ENCODE assay signal across 18 cellular contexts in the genomic region with DNA sequence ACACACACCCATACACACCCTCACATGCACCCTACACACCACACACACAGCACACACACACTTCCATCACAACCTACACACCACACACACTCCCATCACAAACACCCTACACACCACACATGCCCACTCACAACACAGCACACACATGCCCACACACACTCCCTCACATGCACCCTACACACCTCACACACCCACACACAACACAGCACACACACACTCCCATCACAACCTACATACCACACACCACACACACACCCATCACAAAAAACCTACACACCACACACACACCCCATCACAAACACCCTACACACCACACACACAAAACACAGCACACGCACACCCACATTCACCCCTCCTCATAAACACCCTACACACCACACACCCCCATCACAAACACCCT. TPM values are rescaled to one million over a fixed set of nuclear protein-coding genes. Genes with fewer than 3 reads are reported as not detected.
A peak's percentile ranks its signal among the peaks of the same experiment; 100 is the strongest.
DNase-seq lines count a peak whose midpoint lies in the region; ATAC-seq, FAIRE-seq and TF ChIP-seq lines count a peak whose summit lies in the region.
"Had no signal": no experiment of that assay in that cellular context is flagged by ENCODE, and none has a peak within 500 bp of the region (broad histone marks: within the 10 kb centered on the region; RNA-seq: fewer than 3 reads in every experiment).

No MANE protein-coding gene starts in this region.

- no peaks in the 10 kb centered on the region for H3K27me3 ChIP-seq in HepG2 (ENCODE audit: control insufficient read depth in 1 of 2, insufficient read depth in 2 of 2, low read length in 2 of 2)
- H3K27me3 ChIP-seq in right lobe of liver, result no peaks in the 10 kb centered on the region
- H3K27me3 ChIP-seq in PC-9 (ENCODE audit: insufficient read depth, low read depth), result no peaks in the 10 kb centered on the region
- H3K27me3 ChIP-seq: MG63 had no signal

- no peaks in the 10 kb centered on the region for H3K79me2 ChIP-seq in HepG2 (ENCODE audit: insufficient read depth, low read length)
- peaks cover 12% of the 10 kb centered on the region for H3K79me2 ChIP-seq in PC-9 (ENCODE audit: low read depth)

- no peak for FAIRE-seq in HepG2 (lab: Jason Lieb, UNC)

- no peak overlapping the region for H3K9ac ChIP-seq in HepG2 (ENCODE audit: insufficient read depth, low read depth, low read length)

- H3K27me3 Mint-ChIP-seq in glutamatergic neuron (ENCODE audit: unreplicated experiment), result peaks cover 6% of the 10 kb centered on the region
- no peaks in the 10 kb centered on the region for H3K27me3 Mint-ChIP-seq in natural killer cell treated with Interleukin-12 subunit alpha and Interleukin-12 subunit beta and Interleukin-15 and Interleukin-18, amount 100 ng/mL, for 72 hours
- H3K27me3 Mint-ChIP-seq: CD4-positive, CD25-positive, alpha-beta regulatory T cell had no signal

- BruUV-seq in HepG2 (replicated peaks; lab: Mats Ljungman, UMichigan) (no TSS peak), PC-9 (replicated peaks; lab: Mats Ljungman, UMichigan) (no TSS peak)

- DNase-seq in HepG2 (ENCODE audit: low spot score) (no peak), right lobe of liver (no peak), PC-9 (no peak), glutamatergic neuron (no peak), anterior cingulate cortex (lab: John Stamatoyannopoulos, UW) (no peak)
- DNase-seq in natural killer cell treated with Interleukin-12 subunit alpha and Interleukin-12 subunit beta and Interleukin-15 and Interleukin-18, amount 100 ng/mL, for 72 hours (ENCODE audit: low spot score), result no peak
- DNase-seq: CD4-positive, CD25-positive, alpha-beta regulatory T cell; DMS79; H9; MG63; NCI-H1417; NCI-H1694 treated with DMSO at 0.1 percent for 48 hours; NCI-H446; NCI-H526; Right ventricle myocardium superior had no signal

- TF ChIP-seq EP300 in HepG2 (IDR thresholded peaks at IDR 0.05; ENCODE audit: low read depth in 2 of 2, low read length in 2 of 2), result no peak
- TF ChIP-seq EP300 in HepG2 (CRISPR knock-in tag; IDR thresholded peaks at IDR 0.05; ENCODE audit: borderline replicate concordance), result no peak

- H3K4me1 Mint-ChIP-seq in glutamatergic neuron (ENCODE audit: low read depth, unreplicated experiment), result peaks cover 28% of the 10 kb centered on the region
- H3K4me1 Mint-ChIP-seq in natural killer cell treated with Interleukin-12 subunit alpha and Interleukin-12 subunit beta and Interleukin-15 and Interleukin-18, amount 100 ng/mL, for 72 hours (ENCODE audit: low read depth in 2 of 2), result peaks cover 16 to 18% of the 10 kb centered on the region in 2 donors

- 88% methylated on average over 1 of the region's 1 CpG for WGBS in HepG2 (ENCODE audit: low lambda C conversion rate)
- WGBS in right lobe of liver (ENCODE audit: insufficient coverage, low coverage, low lambda C conversion rate, missing lambda C conversion rate), result 92% methylated on average over 1 of the region's 1 CpG

- ATAC-seq in HepG2, result no peak
- no peak for ATAC-seq in right lobe of liver
- no peak for ATAC-seq in HG03521 (IDR thresholded peaks at IDR 0.05; ENCODE audit: unreplicated experiment)
- no peak for ATAC-seq in natural killer cell treated with Interleukin-12 subunit alpha and Interleukin-12 subunit beta and Interleukin-15 and Interleukin-18, amount 100 ng/mL, for 72 hours
- ATAC-seq: K562 had no signal

- H3K27ac Mint-ChIP-seq in glutamatergic neuron (ENCODE audit: unreplicated experiment), result peak overlapping the region; percentile 38
- H3K27ac Mint-ChIP-seq in natural killer cell treated with Interleukin-12 subunit alpha and Interleukin-12 subunit beta and Interleukin-15 and Interleukin-18, amount 100 ng/mL, for 72 hours, result no peak overlapping the region
- H3K27ac Mint-ChIP-seq: CD4-positive, CD25-positive, alpha-beta regulatory T cell had no signal

- H3F3A ChIP-seq in PC-9 (ENCODE audit: insufficient read depth, low read depth), result peaks cover 32% of the 10 kb centered on the region

- no peaks in the 10 kb centered on the region for H4K20me1 ChIP-seq in HepG2 (ENCODE audit: insufficient read depth, low read length)
- no peaks in the 10 kb centered on the region for H4K20me1 ChIP-seq in PC-9 (ENCODE audit: insufficient read depth)

- H3K36me3 ChIP-seq in HepG2 (replicated peaks in 1 of 2; ENCODE audit: control insufficient read depth in 1 of 2, insufficient read depth in 2 of 2, low read length in 2 of 2) (peaks cover 9 to 11% of the 10 kb centered on the region in 2 experiments; a peak in 4 of 5 replicates), right lobe of liver (peaks cover 0 to 11% (median 4%) of the 10 kb centered on the region in 4 donors), PC-9 (ENCODE audit: low read depth) (no peaks in the 10 kb centered on the region)
- H3K36me3 ChIP-seq: MG63 had no signal

- H3K9me3 Mint-ChIP-seq in glutamatergic neuron (ENCODE audit: unreplicated experiment), result peaks cover 3% of the 10 kb centered on the region
- H3K9me3 Mint-ChIP-seq in natural killer cell treated with Interleukin-12 subunit alpha and Interleukin-12 subunit beta and Interleukin-15 and Interleukin-18, amount 100 ng/mL, for 72 hours, result no peaks in the 10 kb centered on the region
- H3K9me3 Mint-ChIP-seq: CD4-positive, CD25-positive, alpha-beta regulatory T cell; H9 had no signal

- H2AFZ ChIP-seq in HepG2 (ENCODE audit: low read length) (no peak overlapping the region), PC-9 (no peak overlapping the region)

- no peak overlapping the region for H3K4me2 ChIP-seq in HepG2 (ENCODE audit: low read depth, low read length)
- H3K4me2 ChIP-seq in PC-9, result peak overlapping the region; percentile 87

- no peaks in the 10 kb centered on the region for H3K9me2 ChIP-seq in PC-9 (ENCODE audit: insufficient read depth)

- H3K4me3 Mint-ChIP-seq in glutamatergic neuron (ENCODE audit: unreplicated experiment), result no peak overlapping the region
- H3K4me3 Mint-ChIP-seq in natural killer cell treated with Interleukin-12 subunit alpha and Interleukin-12 subunit beta and Interleukin-15 and Interleukin-18, amount 100 ng/mL, for 72 hours, result no peak overlapping the region
- H3K4me3 Mint-ChIP-seq: H9 had no signal

- no peaks in the 10 kb centered on the region for H3K4me1 ChIP-seq in HepG2 (ENCODE audit: insufficient read depth, low read length)
- H3K4me1 ChIP-seq in right lobe of liver, result peaks cover 0 to 44% (median 8%) of the 10 kb centered on the region in 4 donors
- H3K4me1 ChIP-seq in PC-9 (replicated peaks; ENCODE audit: insufficient read depth), result peaks cover 55% of the 10 kb centered on the region

- TF ChIP-seq POLR2A in HepG2 (IDR thresholded peaks at IDR 0.05; ENCODE audit: insufficient read depth in 1 of 2, low read depth in 2 of 2, low read length in 2 of 2) (no peak), right lobe of liver (IDR thresholded peaks at IDR 0.05) (no peak)

- no peak overlapping the region for H3K27ac ChIP-seq in HepG2 (ENCODE audit: extremely low read length, insufficient read depth, low read length)
- H3K27ac ChIP-seq in right lobe of liver, result no peak overlapping the region
- peak overlapping the region; percentile 78 for H3K27ac ChIP-seq in PC-9
- peak overlapping the region; percentile 25 for H3K27ac ChIP-seq in temporal lobe (ENCODE audit: low read depth, low read length)

- POLR2A ChIA-PET in HepG2 (lab: Yijun Ruan, JAX), result no interaction called here
- POLR2A ChIA-PET in PC-9 (lab: Charles Lee; ENCODE audit: unreplicated experiment), result interaction anchor here (1.1 kb wide), 1 partner anchor 853 kb away, joined by 5 read pairs; no protein-coding TSS in a partner anchor

- H3K9me3 ChIP-seq in HepG2 (ENCODE audit: low read length) (no peaks in the 10 kb centered on the region), right lobe of liver (no peaks in the 10 kb centered on the region), PC-9 (ENCODE audit: insufficient read depth, low read depth) (no peaks in the 10 kb centered on the region)
- H3K9me3 ChIP-seq: MG63 had no signal

- no peak for TF ChIP-seq CTCF in HepG2 (CRISPR knock-in tag; IDR thresholded peaks at IDR 0.05)
- no peak for TF ChIP-seq CTCF in right lobe of liver (IDR thresholded peaks at IDR 0.05)
- TF ChIP-seq CTCF in PC-9 (conservative IDR thresholded peaks at IDR 0.05), result no peak
- no peak for TF ChIP-seq CTCF in glutamatergic neuron (IDR thresholded peaks at IDR 0.05; ENCODE audit: partially characterized antibody, unreplicated experiment)

- H3K36me3 Mint-ChIP-seq in glutamatergic neuron (ENCODE audit: unreplicated experiment), result no peaks in the 10 kb centered on the region
- no peaks in the 10 kb centered on the region for H3K36me3 Mint-ChIP-seq in natural killer cell treated with Interleukin-12 subunit alpha and Interleukin-12 subunit beta and Interleukin-15 and Interleukin-18, amount 100 ng/mL, for 72 hours

- in situ Hi-C loops in HepG2 (cut with HindIII; ENCODE audit: extremely low pct_ligation_motif_present, low pct_unique_long_range_greater_than_20kb), result no loop called here

- CTCF ChIA-PET in HepG2 (lab: Yijun Ruan, JAX; ENCODE audit: low intra/inter-chr PET ratio, low total read pairs), result no interaction called here
- CTCF ChIA-PET in PC-9 (lab: Charles Lee), result no interaction called here

- no peak for TF ChIP-seq RAD21 in HepG2 (CRISPR knock-in tag; IDR thresholded peaks at IDR 0.05)

- H3K4me3 ChIP-seq in HepG2 (replicated peaks in 1 of 3; ENCODE audit: insufficient read depth in 1 of 3, low read depth in 2 of 3, low read length in 3 of 3), result no peak overlapping the region
- H3K4me3 ChIP-seq in right lobe of liver, result no peak overlapping the region
- peak overlapping the region; percentile 52; the same call in 1 of the 2 replicates for H3K4me3 ChIP-seq in PC-9
- H3K4me3 ChIP-seq: K562, MG63 had no signal

- intact Hi-C loops in HepG2 (cut with micrococcal nuclease; ENCODE audit: unreplicated experiment), result no loop called here
- intact Hi-C loops in right lobe of liver (cut with DNase I), result no loop called here
- intact Hi-C loops in PC-9 (cut with micrococcal nuclease; ENCODE audit: unreplicated experiment), result no loop called here

RNA-seq across cellular contexts. Expression of gene PEPD, which starts 15.1 kb away (rescaled TPM):
- total RNA-seq in HepG2 (2016; rRNA removed; fragmentation: Illumina TruSeq; extraction: Trizol) (75.1 and 81.0 TPM in 2 replicates), right lobe of liver (100 to 1,000 TPM; 121 to 261 (median 167) TPM), PC-9 (2021) (64.9 and 71.0 TPM in 2 replicates), glutamatergic neuron (ENCODE audit: unreplicated experiment) (93.3 TPM), temporal lobe (15.0 TPM)
- total RNA-seq in HepG2 (2016; cell fraction: cytosol; rRNA removed; fragmentation: Illumina TruSeq; extraction: Trizol; ENCODE audit: low read depth), result 12.2 and 14.5 TPM in 2 replicates
- 76.9 and 79.4 TPM in 2 replicates for total RNA-seq in HepG2 (2016; cell fraction: insoluble cytoplasmic fraction; rRNA removed; fragmentation: Illumina TruSeq; extraction: Trizol)
- total RNA-seq in HepG2 (2016; cell fraction: membrane; rRNA removed; fragmentation: Illumina TruSeq; extraction: Trizol), result 29.4 and 31.9 TPM in 2 replicates
- 35.5 and 39.2 TPM in 2 replicates for total RNA-seq in HepG2 (2016; cell fraction: nucleus; rRNA removed; fragmentation: Illumina TruSeq; extraction: Trizol)
- polyA plus RNA-seq in HepG2 (2011; rRNA removed), result 60.7 and 63.7 TPM in 2 replicates
- polyA plus RNA-seq in HepG2 (2011; cell fraction: cytosol; rRNA removed), result 56.0 and 100 TPM in 2 replicates
- 50.1 and 50.6 TPM in 2 replicates for polyA plus RNA-seq in HepG2 (2011; cell fraction: nucleus; rRNA removed)
- 45.4 and 52.9 TPM in 2 replicates for polyA plus RNA-seq in HepG2 (2012)
- polyA plus RNA-seq in HepG2 (2016; cell fraction: cytosol; fragmentation: Illumina TruSeq; extraction: Trizol; ENCODE audit: low read depth), result 14.1 and 18.0 TPM in 2 replicates
- polyA plus RNA-seq in HepG2 (2016; cell fraction: insoluble cytoplasmic fraction; fragmentation: Illumina TruSeq; extraction: Trizol; ENCODE audit: low read depth), result 103 and 110 TPM in 2 replicates
- polyA plus RNA-seq in HepG2 (2016; cell fraction: membrane; fragmentation: Illumina TruSeq; extraction: Trizol; ENCODE audit: low read depth), result 30.2 and 30.4 TPM in 2 replicates
- polyA plus RNA-seq in HepG2 (2016; cell fraction: nucleus; fragmentation: Illumina TruSeq; extraction: Trizol; ENCODE audit: insufficient read depth, low read depth), result 79.7 and 88.3 TPM in 2 replicates
- polyA minus RNA-seq in HepG2 (2011; rRNA and poly(A)+ RNA removed; ENCODE audit: low replicate concordance), result 62.3 and 119 TPM in 2 replicates
- polyA minus RNA-seq in HepG2 (2011; cell fraction: cytosol; rRNA and poly(A)+ RNA removed), result 32.5 and 35.0 TPM in 2 replicates
- polyA minus RNA-seq in HepG2 (2011; cell fraction: nucleus; rRNA and poly(A)+ RNA removed), result 14.2 and 19.1 TPM in 2 replicates
- 10 to 100 TPM; 18.7 to 25.7 TPM for total RNA-seq in natural killer cell treated with Interleukin-12 subunit alpha and Interleukin-12 subunit beta and Interleukin-15 and Interleukin-18, amount 100 ng/mL, for 72 hours

Comparison
In these comparisons a context has a peak if more than half of its experiments do, and no peak if none do; other contexts are left out.
1. H3K27ac ChIP-seq: peak in PC-9 (single experiment) and temporal lobe (single experiment); none in HepG2 (single experiment) and right lobe of liver (0 of 3).